ENCODE assay signal across 8 cellular contexts in the genomic region with DNA sequence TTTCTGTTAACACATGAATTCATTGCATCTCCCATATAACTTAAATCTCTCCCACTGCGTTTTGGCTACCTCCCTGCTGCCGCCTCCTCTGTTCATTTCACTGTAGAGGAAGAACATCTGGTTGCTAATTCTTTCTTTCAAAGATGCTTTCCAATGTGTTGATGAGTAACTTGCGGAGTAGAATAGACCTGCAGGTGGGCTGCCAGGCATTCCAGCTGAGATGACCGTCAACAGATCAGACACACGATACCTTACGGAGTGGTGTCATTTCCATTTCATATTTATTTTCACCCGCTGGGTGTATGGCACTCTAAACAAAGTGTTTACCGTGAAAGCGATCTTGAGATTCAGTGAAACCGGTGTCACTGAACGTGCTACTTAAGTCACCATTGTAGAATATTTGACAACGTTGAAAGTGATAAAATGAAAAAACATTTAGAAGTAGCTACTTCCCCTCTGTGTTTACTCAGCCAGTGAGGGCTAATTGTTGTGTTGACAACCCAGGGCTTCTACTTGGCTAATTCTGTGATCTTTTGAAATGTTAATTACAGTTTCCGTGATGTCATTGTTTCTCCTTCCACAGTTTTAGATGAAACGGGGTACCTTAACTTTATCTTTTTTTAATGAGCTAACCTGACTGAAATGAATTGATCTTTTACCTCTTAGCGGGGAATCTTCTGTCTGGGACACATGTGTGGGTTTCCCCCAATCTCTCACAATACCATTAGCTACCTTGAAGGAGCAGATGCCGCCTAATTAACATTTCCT.
DNase-seq lines count a peak whose midpoint lies in the region; ATAC-seq, FAIRE-seq and TF ChIP-seq lines count a peak whose summit lies in the region.

No MANE protein-coding gene starts in this region.

- H3K79me2 ChIP-seq in astrocyte (ENCODE audit: insufficient read depth, low read length), result no peaks in the 10 kb centered on the region

- no peak overlapping the region for H3K27ac Mint-ChIP-seq in astrocyte (ENCODE audit: unreplicated experiment)
- peak overlapping the region in 1 of 2 donors; percentile 9 for H3K27ac Mint-ChIP-seq in natural killer cell

- H3K27me3 ChIP-seq in astrocyte (ENCODE audit: insufficient read depth, low read length), result no peaks in the 10 kb centered on the region

- TF ChIP-seq CTCF in astrocyte (IDR thresholded peaks at IDR 0.05; ENCODE audit: insufficient read depth, low read depth, low read length) (no peak), natural killer cell (IDR thresholded peaks at IDR 0.05) (no peak), RWPE1 (conservative IDR thresholded peaks at IDR 0.05; ENCODE audit: low read depth) (no peak)

- peak overlapping the region; percentile 47 for H3K4me3 ChIP-seq in astrocyte (ENCODE audit: insufficient read depth, low read depth, low read length)

- peak overlapping the region; percentile 78 for H3K4me2 ChIP-seq in astrocyte (ENCODE audit: low read length)

- POLR2A ChIA-PET in RWPE1 (lab: Yijun Ruan, JAX; ENCODE audit: low non-redundant PET), result no interaction called here

- ATAC-seq in GM18517 (IDR thresholded peaks at IDR 0.05; ENCODE audit: unreplicated experiment), result peak; percentile 50
- ATAC-seq in HG02885 (IDR thresholded peaks at IDR 0.05; ENCODE audit: poor library complexity, unreplicated experiment), result peak; percentile 65
- no peak for ATAC-seq in natural killer cell
- ATAC-seq in HG02571 (IDR thresholded peaks at IDR 0.05; ENCODE audit: unreplicated experiment), result no peak

- H3K36me3 ChIP-seq in astrocyte (ENCODE audit: insufficient read depth, low read length), result no peaks in the 10 kb centered on the region

- no peaks in the 10 kb centered on the region for H3K9me3 ChIP-seq in astrocyte (ENCODE audit: insufficient read depth, low read depth, low read length)

- no peak overlapping the region for H3K9ac ChIP-seq in astrocyte (ENCODE audit: low read length)

- no peaks in the 10 kb centered on the region for H4K20me1 ChIP-seq in astrocyte (ENCODE audit: insufficient read depth, low read length)

- intact Hi-C loops in natural killer cell (cut with micrococcal nuclease), result no loop called here

- peaks cover 31% of the 10 kb centered on the region for H3K27me3 Mint-ChIP-seq in astrocyte (ENCODE audit: low read depth, unreplicated experiment)
- no peaks in the 10 kb centered on the region for H3K27me3 Mint-ChIP-seq in natural killer cell (ENCODE audit: low read depth in 2 of 2)

- H3K36me3 Mint-ChIP-seq in astrocyte (ENCODE audit: low read depth, unreplicated experiment) (no peaks in the 10 kb centered on the region), natural killer cell (no peaks in the 10 kb centered on the region)

- DNase-seq in astrocyte (ENCODE audit: low read depth) (no peak), natural killer cell (no peak), NCI-H1694 (lab: John Stamatoyannopoulos, UW) (no peak), RWPE1 (ENCODE audit: low spot score) (no peak), GM19239 (ENCODE audit: insufficient read length, low spot score) (no peak)

- H3K9me3 Mint-ChIP-seq in astrocyte (ENCODE audit: unreplicated experiment) (peaks cover 2% of the 10 kb centered on the region), natural killer cell (no peaks in the 10 kb centered on the region)

- H3K27ac ChIP-seq in astrocyte (ENCODE audit: low read depth, low read length) (no peak overlapping the region), RWPE1 (no peak overlapping the region)

- peak overlapping the region; percentile 38 for H2AFZ ChIP-seq in astrocyte (ENCODE audit: low read depth, low read length)

- CTCF ChIA-PET in RWPE1 (lab: Yijun Ruan, JAX), result no interaction called here

- no peak for FAIRE-seq in astrocyte (lab: Jason Lieb, UNC)
- no peak for FAIRE-seq in GM19239 (lab: Jason Lieb, UNC)

- H3K4me1 Mint-ChIP-seq in astrocyte (ENCODE audit: low read depth, unreplicated experiment) (peaks cover 3% of the 10 kb centered on the region), natural killer cell (peaks cover 0 to 5% of the 10 kb centered on the region in 2 donors)

- no peaks in the 10 kb centered on the region for H3K4me1 ChIP-seq in astrocyte (ENCODE audit: insufficient read depth, low read length)

- H3K4me3 Mint-ChIP-seq in astrocyte (ENCODE audit: unreplicated experiment) (peak overlapping the region; percentile 71), natural killer cell (peak overlapping the region; percentile 56)

Comparison
In these comparisons a context has a peak if more than half of its experiments do, and no peak if none do; other contexts are left out.
1. ATAC-seq: peak in GM18517 (single experiment) and HG02885 (single experiment); none in natural killer cell (0 of 3) and HG02571 (single experiment).